In genomic region chr18:77433076-77433475, GRCh38 we compare ENCODE assay signal across 14 cellular contexts.
DNase-seq lines count a peak whose midpoint lies in the region; ATAC-seq lines count a peak whose summit lies in the region.
"Had no signal": no experiment of that assay in that cellular context is flagged by ENCODE, and none has a peak within 500 bp of the region (broad histone marks: within the 10 kb centered on the region; RNA-seq: fewer than 3 reads in every experiment).

No MANE protein-coding gene starts in this region.

- peaks cover 28% of the 10 kb centered on the region for H3K27me3 Mint-ChIP-seq in activated T-helper 17 cell treated with anti-CD3 and anti-CD28 coated beads, Interleukin-2, amount 50 U/mL, for 72 hours

- ATAC-seq in activated CD4-positive, CD25-positive, alpha-beta regulatory T cell treated with anti-CD3 and anti-CD28 coated beads, Interleukin-2, amount 50 U/mL, for 24 hours: no peak
- no peak for ATAC-seq in activated T-helper 17 cell treated with anti-CD3 and anti-CD28 coated beads, Interleukin-2, amount 50 U/mL, for 72 hours (replicated peaks)

- H3K27ac Mint-ChIP-seq in activated T-helper 17 cell treated with anti-CD3 and anti-CD28 coated beads, Interleukin-2, amount 50 U/mL, for 72 hours: no peak overlapping the region
- H3K27ac Mint-ChIP-seq: CD4-positive, alpha-beta memory T cell had no signal

- no peaks in the 10 kb centered on the region for H3K36me3 Mint-ChIP-seq in activated T-helper 17 cell treated with anti-CD3 and anti-CD28 coated beads, Interleukin-2, amount 50 U/mL, for 72 hours (ENCODE audit: low read depth)
- H3K36me3 Mint-ChIP-seq: CD4-positive, alpha-beta memory T cell had no signal

- no peaks in the 10 kb centered on the region for H3K9me3 Mint-ChIP-seq in activated T-helper 17 cell treated with anti-CD3 and anti-CD28 coated beads, Interleukin-2, amount 50 U/mL, for 72 hours
- H3K9me3 Mint-ChIP-seq: CD4-positive, alpha-beta memory T cell had no signal

- peak; percentile 68 for DNase-seq in DMS 273 (lab: John Stamatoyannopoulos, UW; ENCODE audit: unreplicated experiment)
- DNase-seq in NCI-H1694 treated with DMSO at 0.1 percent for 48 hours (lab: John Stamatoyannopoulos, UW): peak; percentile 15
- DNase-seq in inferior parietal cortex (ENCODE audit: extremely low spot score): peak; percentile 52
- DNase-seq in hippocampal formation (lab: John Stamatoyannopoulos, UW): no peak
- DNase-seq in RPMI8226: no peak
- DNase-seq: ACHN; BE2C; CD4-positive, alpha-beta memory T cell; COR-L47; DMS79; IMR-90; KBM-7 had no signal

- no peaks in the 10 kb centered on the region for H3K4me1 Mint-ChIP-seq in activated T-helper 17 cell treated with anti-CD3 and anti-CD28 coated beads, Interleukin-2, amount 50 U/mL, for 72 hours
- H3K4me1 Mint-ChIP-seq: CD4-positive, alpha-beta memory T cell had no signal

- no peak overlapping the region for H3K4me3 Mint-ChIP-seq in activated T-helper 17 cell treated with anti-CD3 and anti-CD28 coated beads, Interleukin-2, amount 50 U/mL, for 72 hours
- H3K4me3 Mint-ChIP-seq: CD4-positive, alpha-beta memory T cell had no signal

Comparison
In these comparisons a context has a peak if more than half of its experiments do, and no peak if none do; other contexts are left out.
1. DNase-seq: peak in DMS 273 (single experiment), NCI-H1694 treated with DMSO at 0.1 percent for 48 hours (single experiment) and inferior parietal cortex (single experiment); none in hippocampal formation (0 of 2) and RPMI8226 (single experiment).